ENCODE assay signal across 8 cellular contexts in the genomic region with DNA sequence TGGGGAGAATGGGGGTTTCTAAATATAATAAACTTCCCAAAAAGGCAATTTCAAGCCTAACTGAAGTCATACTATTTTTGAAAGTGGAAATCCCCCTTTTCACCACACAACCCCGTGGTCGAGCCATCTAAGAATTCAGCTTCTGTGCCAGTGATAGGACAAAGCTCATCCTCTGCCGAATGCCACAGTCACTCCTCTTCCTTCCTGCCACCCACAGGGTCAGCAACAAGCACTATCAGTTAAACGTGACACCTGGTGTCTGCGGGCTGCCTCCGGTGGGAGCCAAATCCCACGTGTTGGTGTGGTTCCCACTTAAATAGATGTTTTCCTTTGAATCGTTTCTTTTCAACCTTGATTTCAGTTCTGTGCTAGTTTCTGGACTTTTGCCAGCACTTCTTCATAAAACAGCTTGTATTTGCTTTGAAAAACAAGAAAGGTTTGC.
DNase-seq lines count a peak whose midpoint lies in the region; ATAC-seq and TF ChIP-seq lines count a peak whose summit lies in the region.

No MANE protein-coding gene starts in this region.

- H3K79me2 ChIP-seq in hepatocyte, result no peaks in the 10 kb centered on the region

- in situ Hi-C loops in GM13976 (cut with MboI; ENCODE audit: low sequenced_read_pairs, unreplicated experiment), result no loop called here

- WGBS in thymus, result under 1% methylated on average over 8 of the region's 8 CpGs
- WGBS in hepatocyte (ENCODE audit: low lambda C conversion rate, missing lambda C conversion rate), result 67% methylated on average over 8 of the region's 8 CpGs

- peak overlapping the region; percentile 18 for H3K4me3 ChIP-seq in thymus (ENCODE audit: low read length)
- no peak overlapping the region for H3K4me3 ChIP-seq in hepatocyte

- DNase-seq in GM13976 (ENCODE audit: low spot score) (peak; percentile 48), MV-4-11 (lab: John Stamatoyannopoulos, UW) (peak; percentile 96), medulla oblongata (ENCODE audit: extremely low spot score) (peak; percentile 40), ecto neural progenitor cell (ENCODE audit: low spot score) (no peak), hepatocyte (ENCODE audit: low spot score) (no peak)
- DNase-seq in activated CD8-positive, alpha-beta memory T cell treated with anti-CD3 and anti-CD28 coated beads, Interleukin-2, amount 50 U/mL, for 4 hours, result peak; percentile 73

- peak; percentile 91 for ATAC-seq in GM21825 (IDR thresholded peaks at IDR 0.05; ENCODE audit: unreplicated experiment)

- TF ChIP-seq CTCF in GM13976 (IDR thresholded peaks at IDR 0.05; ENCODE audit: borderline replicate concordance, control extremely low read depth, extremely low read depth, insufficient read depth, missing control alignments), result no peak
- no peak for TF ChIP-seq CTCF in hepatocyte (IDR thresholded peaks at IDR 0.05; ENCODE audit: poor library complexity)

- no peaks in the 10 kb centered on the region for H4K20me1 ChIP-seq in hepatocyte (ENCODE audit: insufficient read depth, poor library complexity, severe bottlenecking)

- peaks cover 27% of the 10 kb centered on the region for H3K4me1 ChIP-seq in thymus (ENCODE audit: control insufficient read depth, insufficient read depth, low read length)
- no peaks in the 10 kb centered on the region for H3K4me1 ChIP-seq in hepatocyte (ENCODE audit: insufficient read depth)

- no peaks in the 10 kb centered on the region for H3K27me3 ChIP-seq in thymus (ENCODE audit: control insufficient read depth, insufficient read depth)
- H3K27me3 ChIP-seq in hepatocyte, result no peaks in the 10 kb centered on the region

- no peak overlapping the region for H2AFZ ChIP-seq in hepatocyte

- no peak overlapping the region for H3K4me2 ChIP-seq in hepatocyte

- H3K9me2 ChIP-seq in hepatocyte (replicated peaks; ENCODE audit: insufficient read depth), result no peaks in the 10 kb centered on the region

- no peaks in the 10 kb centered on the region for H3K9me3 ChIP-seq in thymus (ENCODE audit: control insufficient read depth)
- no peaks in the 10 kb centered on the region for H3K9me3 ChIP-seq in hepatocyte (ENCODE audit: low read depth)

- H3K27ac ChIP-seq in thymus (ENCODE audit: low read depth), result peak overlapping the region; percentile 71
- H3K27ac ChIP-seq in hepatocyte, result no peak overlapping the region

- H3K36me3 ChIP-seq in thymus (ENCODE audit: control insufficient read depth, insufficient read depth) (no peaks in the 10 kb centered on the region), hepatocyte (replicated peaks; ENCODE audit: insufficient read depth, low read depth) (no peaks in the 10 kb centered on the region)

Comparison
In these comparisons a context has a peak if more than half of its experiments do, and no peak if none do; other contexts are left out.
1. DNase-seq: peak in GM13976 (single experiment), MV-4-11 (single experiment), activated CD8-positive, alpha-beta memory T cell treated with anti-CD3 and anti-CD28 coated beads, Interleukin-2, amount 50 U/mL, for 4 hours (single experiment) and medulla oblongata (single experiment); none in ecto neural progenitor cell (single experiment) and hepatocyte (single experiment).